19 cellular contexts compared by ENCODE assay signal in genomic region chr5:16885635-16886365, GRCh38. TPM values are rescaled to one million over a fixed set of nuclear protein-coding genes. Genes with fewer than 3 reads are reported as not detected.
A peak's percentile ranks its signal among the peaks of the same experiment; 100 is the strongest.
DNase-seq lines count a peak whose midpoint lies in the region; ATAC-seq, FAIRE-seq and TF ChIP-seq lines count a peak whose summit lies in the region.
"Had no signal": no experiment of that assay in that cellular context is flagged by ENCODE, and none has a peak within 500 bp of the region (broad histone marks: within the 10 kb centered on the region; RNA-seq: fewer than 3 reads in every experiment).

No MANE protein-coding gene starts in this region.

- DNase-seq in GM12878 (ENCODE audit: low read depth, low spot score): no peak
- no peak for DNase-seq in transverse colon
- no peak for DNase-seq in activated T-cell treated with anti-CD3 and anti-CD28 coated beads, Interleukin-2, amount 50 U/mL, for 72 hours
- no peak for DNase-seq in CD8-positive, alpha-beta T cell
- DNase-seq in NCI-H187 treated with DMSO at 0.1 percent for 48 hours (lab: John Stamatoyannopoulos, UW): no peak
- DNase-seq: activated naive CD4-positive, alpha-beta T cell treated with anti-CD3 and anti-CD28 coated beads, Interleukin-2, amount 50 U/mL, for 16 hours; C1 segment of cervical spinal cord; H9; kidney; midbrain; Peyer's patch; sigmoid colon; stimulated activated CD4-positive, alpha-beta T cell treated with anti-CD3 and anti-CD28 coated beads, Interleukin-4, amount 100 ng/mL, for 24 hours; stimulated activated CD8-positive, alpha-beta memory T cell treated with anti-CD3 and anti-CD28 coated beads, Interleukin-4, amount 100 ng/mL, for 48 hours; SW 1271 had no signal

- H3K27me3 ChIP-seq in GM12878 (replicated peaks in 1 of 2; ENCODE audit: control insufficient read depth in 2 of 2, insufficient read depth in 2 of 2, low read length in 1 of 2): no peaks in the 10 kb centered on the region
- H3K27me3 ChIP-seq in transverse colon: no peaks in the 10 kb centered on the region
- H3K27me3 ChIP-seq in CD8-positive, alpha-beta T cell (ENCODE audit: insufficient read depth, low read length): no peaks in the 10 kb centered on the region
- H3K27me3 ChIP-seq: Peyer's patch, sigmoid colon had no signal

- TF ChIP-seq CTCF in HEK293 (tag by site-specific recombination; IDR thresholded peaks at IDR 0.05) (no peak), GM12878 (IDR thresholded peaks at IDR 0.05 in 2 of 3, conservative IDR thresholded peaks at IDR 0.05 in 1 of 3; ENCODE audit: control insufficient read depth in 2 of 3, extremely low read depth in 1 of 3, insufficient read depth in 1 of 3, low read depth in 3 of 3, low read length in 3 of 3) (no peak), nephron (IDR thresholded peaks at IDR 0.05; ENCODE audit: unreplicated experiment in 3 of 3) (no peak), transverse colon (IDR thresholded peaks at IDR 0.05) (no peak)
- no peak for TF ChIP-seq CTCF in CD8-positive, alpha-beta T cell (IDR thresholded peaks at IDR 0.05)

- peak; percentile 37 for ATAC-seq in GM12878
- ATAC-seq in activated T-cell treated with anti-CD3 and anti-CD28 coated beads, Interleukin-2, amount 50 U/mL, for 72 hours (replicated peaks in 1 of 2): no peak
- ATAC-seq in CD8-positive, alpha-beta T cell: no peak
- no peak for ATAC-seq in HG02973 (IDR thresholded peaks at IDR 0.05; ENCODE audit: unreplicated experiment)

- in situ Hi-C loops in GM12878 (cut with MboI) (no loop called here), transverse colon (cut with MboI; ENCODE audit: low pct_ligation_motif_present in 1 of 4, low pct_unique_long_range_greater_than_20kb in 1 of 4, low sequenced_read_pairs in 3 of 4) (no loop called here)

- POLR2A ChIA-PET in HEK293 (lab: Yijun Ruan, JAX) (interaction anchor here (0.6 to 0.8 kb wide), 2 partner anchors 30 to 51 kb away, joined by 3 to 5 read pairs; partner anchors contain the start of gene MYO10), GM12878 (lab: Charles Lee) (interaction anchor here (0.5 to 0.6 kb wide), 2 partner anchors 36 to 310 kb away, joined by 3 read pairs; no protein-coding TSS in a partner anchor)
- POLR2A ChIA-PET in CD8-positive, alpha-beta T cell (lab: Charles Lee): no interaction called here

- H3K4me3 Mint-ChIP-seq in nephron: no peak overlapping the region
- H3K4me3 Mint-ChIP-seq in activated T-cell treated with anti-CD3 and anti-CD28 coated beads, Interleukin-2, amount 50 U/mL, for 72 hours: no peak overlapping the region
- H3K4me3 Mint-ChIP-seq in CD8-positive, alpha-beta T cell: no peak overlapping the region
- H3K4me3 Mint-ChIP-seq: H9 had no signal

- RAD21 ChIA-PET in GM12878 (lab: Charles Lee; ENCODE audit: unreplicated experiment): no interaction called here

- H3K4me1 Mint-ChIP-seq in nephron: peaks cover 77% of the 10 kb centered on the region
- H3K4me1 Mint-ChIP-seq in activated T-cell treated with anti-CD3 and anti-CD28 coated beads, Interleukin-2, amount 50 U/mL, for 72 hours (ENCODE audit: low read depth): no peaks in the 10 kb centered on the region
- H3K4me1 Mint-ChIP-seq in CD8-positive, alpha-beta T cell (ENCODE audit: low read depth): no peaks in the 10 kb centered on the region

- H3K9me3 Mint-ChIP-seq in nephron: no peaks in the 10 kb centered on the region
- H3K9me3 Mint-ChIP-seq in activated T-cell treated with anti-CD3 and anti-CD28 coated beads, Interleukin-2, amount 50 U/mL, for 72 hours: no peaks in the 10 kb centered on the region
- H3K9me3 Mint-ChIP-seq in CD8-positive, alpha-beta T cell: no peaks in the 10 kb centered on the region
- H3K9me3 Mint-ChIP-seq: H9 had no signal

- H3K4me3 ChIP-seq in HEK293 (ENCODE audit: low read depth, low read length) (no peak overlapping the region), GM12878 (no peak overlapping the region), transverse colon (no peak overlapping the region)
- H3K4me3 ChIP-seq in CD8-positive, alpha-beta T cell (ENCODE audit: low read depth, low read length): no peak overlapping the region
- H3K4me3 ChIP-seq: Peyer's patch, sigmoid colon had no signal

- H3K27ac ChIP-seq in HEK293 (ENCODE audit: extremely low read depth, low read depth, low read length) (no peak overlapping the region; the same call in 1 of the 2 replicates), GM12878 (ENCODE audit: control insufficient read depth, insufficient read depth) (no peak overlapping the region), transverse colon (peak overlapping the region; percentile 57 to 81 (median 69))
- no peak overlapping the region for H3K27ac ChIP-seq in CD8-positive, alpha-beta T cell (ENCODE audit: low read depth, low read length)
- H3K27ac ChIP-seq: sigmoid colon had no signal

- no TSS peak for BruUV-seq in GM12878 (replicated peaks; lab: Mats Ljungman, UMichigan)

- H3K9me3 ChIP-seq in HEK293 (ENCODE audit: control insufficient read depth, insufficient read depth, low read depth, low read length): no peaks in the 10 kb centered on the region
- H3K9me3 ChIP-seq in GM12878 (replicated peaks; ENCODE audit: control insufficient read depth, insufficient read depth, low read length): no peaks in the 10 kb centered on the region
- no peaks in the 10 kb centered on the region for H3K9me3 ChIP-seq in transverse colon
- no peaks in the 10 kb centered on the region for H3K9me3 ChIP-seq in CD8-positive, alpha-beta T cell (ENCODE audit: low read length)
- H3K9me3 ChIP-seq: Peyer's patch, sigmoid colon had no signal

- TF ChIP-seq RAD21 in GM12878 (IDR thresholded peaks at IDR 0.05; ENCODE audit: insufficient read depth, low read depth, low read length): no peak

- SMC1A ChIA-PET in GM12878 (lab: Charles Lee; ENCODE audit: uncharacterized antibody, unreplicated experiment): no interaction called here

- H3K36me3 ChIP-seq in HEK293 (ENCODE audit: control insufficient read depth in 2 of 2, insufficient read depth in 1 of 2, low read length in 2 of 2): no peaks in the 10 kb centered on the region
- no peaks in the 10 kb centered on the region for H3K36me3 ChIP-seq in GM12878 (ENCODE audit: control insufficient read depth in 2 of 2, insufficient read depth in 2 of 2, low read length in 1 of 2)
- H3K36me3 ChIP-seq in transverse colon: no peaks in the 10 kb centered on the region
- H3K36me3 ChIP-seq in CD8-positive, alpha-beta T cell (ENCODE audit: insufficient read depth, low read length): no peaks in the 10 kb centered on the region
- H3K36me3 ChIP-seq: Peyer's patch, sigmoid colon had no signal

- H3K9ac ChIP-seq in GM12878 (ENCODE audit: control insufficient read depth, insufficient read depth, low read length): no peak overlapping the region

- no peaks in the 10 kb centered on the region for H3K79me2 ChIP-seq in GM12878 (ENCODE audit: control insufficient read depth, insufficient read depth, low read length)

- H4K20me1 ChIP-seq in GM12878 (ENCODE audit: control insufficient read depth, insufficient read depth): no peaks in the 10 kb centered on the region

- TF ChIP-seq EP300 in GM12878 (IDR thresholded peaks at IDR 0.05; ENCODE audit: borderline replicate concordance in 1 of 2, control insufficient read depth in 1 of 2, low read depth in 2 of 2, low read length in 2 of 2) (no peak), transverse colon (IDR thresholded peaks at IDR 0.05; ENCODE audit: low read depth) (no peak)

- intact Hi-C loops in GM12878 (cut with micrococcal nuclease; ENCODE audit: unreplicated experiment): no loop called here
- intact Hi-C loops in transverse colon (cut with DNase I; ENCODE audit: low total_unique reads): no loop called here
- intact Hi-C loops in CD8-positive, alpha-beta T cell (cut with DNase I, micrococcal nuclease): no loop called here

- TF ChIP-seq POLR2A in GM12878 (IDR thresholded peaks at IDR 0.05; ENCODE audit: low read depth, low read length) (no peak), transverse colon (IDR thresholded peaks at IDR 0.05) (no peak)

- CTCF ChIA-PET in HEK293 (lab: Yijun Ruan, JAX): interaction anchor here (0.5 to 1.0 kb wide), 5 partner anchors 10 to 427 kb away, joined by 3 to 4 read pairs (median 4); no protein-coding TSS in a partner anchor
- CTCF ChIA-PET in GM12878 (lab: Yijun Ruan, JAX): no interaction called here
- CTCF ChIA-PET in CD8-positive, alpha-beta T cell (lab: Charles Lee): no interaction called here

- H3K4me1 ChIP-seq in HEK293 (ENCODE audit: control insufficient read depth, insufficient read depth, low read length): peaks cover 55% of the 10 kb centered on the region
- no peaks in the 10 kb centered on the region for H3K4me1 ChIP-seq in GM12878 (ENCODE audit: control insufficient read depth, insufficient read depth, low read length)
- H3K4me1 ChIP-seq in transverse colon: peaks cover 4 to 81% (median 46%) of the 10 kb centered on the region in 4 donors
- H3K4me1 ChIP-seq in CD8-positive, alpha-beta T cell (ENCODE audit: insufficient read depth, low read length): no peaks in the 10 kb centered on the region

- H3K27me3 Mint-ChIP-seq in nephron (ENCODE audit: low read depth): peaks cover 4% of the 10 kb centered on the region
- H3K27me3 Mint-ChIP-seq in activated T-cell treated with anti-CD3 and anti-CD28 coated beads, Interleukin-2, amount 50 U/mL, for 72 hours (ENCODE audit: low read depth): no peaks in the 10 kb centered on the region
- H3K27me3 Mint-ChIP-seq in CD8-positive, alpha-beta T cell (ENCODE audit: low read depth): peaks cover 4% of the 10 kb centered on the region

- H3K4me2 ChIP-seq in GM12878 (ENCODE audit: control insufficient read depth, insufficient read depth): no peak overlapping the region

- no peaks in the 10 kb centered on the region for H3K36me3 Mint-ChIP-seq in nephron (ENCODE audit: low read depth)
- H3K36me3 Mint-ChIP-seq in activated T-cell treated with anti-CD3 and anti-CD28 coated beads, Interleukin-2, amount 50 U/mL, for 72 hours (ENCODE audit: insufficient read depth in 2 of 2): no peaks in the 10 kb centered on the region
- no peaks in the 10 kb centered on the region for H3K36me3 Mint-ChIP-seq in CD8-positive, alpha-beta T cell

- FAIRE-seq in GM12878 (lab: Jason Lieb, UNC): no peak
- FAIRE-seq: GM18507, kidney had no signal

- no peak overlapping the region for H2AFZ ChIP-seq in GM12878 (ENCODE audit: control insufficient read depth, low read depth, low read length)

- peak overlapping the region; percentile 29 to 51 (median 45) for H3K27ac Mint-ChIP-seq in nephron
- no peak overlapping the region for H3K27ac Mint-ChIP-seq in activated T-cell treated with anti-CD3 and anti-CD28 coated beads, Interleukin-2, amount 50 U/mL, for 72 hours
- no peak overlapping the region for H3K27ac Mint-ChIP-seq in CD8-positive, alpha-beta T cell

- WGBS in GM12878 (ENCODE audit: insufficient coverage, insufficient replicate concordance, low lambda C conversion rate, missing lambda C conversion rate): 31% methylated on average over 11 of the region's 13 CpGs
- 80 to 82% methylated on average over 3 to 13 of the region's 13 CpGs for WGBS in transverse colon (ENCODE audit: low coverage in 1 of 2), 2 donors

RNA-seq across cellular contexts. Expression of gene MYO10, which starts 50.3 kb away (rescaled TPM):
- total RNA-seq in GM12878 (2013; cell fraction: nucleolus; rRNA removed): 0.10 and 0.69 TPM in 2 replicates
- total RNA-seq in GM12878 (2014; rRNA removed): 0.11 and 0.17 TPM in 2 replicates
- total RNA-seq in GM12878 (2014; rRNA removed; fragmentation: Illumina TruSeq; extraction: Trizol): 0.09 and 0.18 TPM in 2 replicates
- total RNA-seq in GM12878 (2021): 0.58 and 0.77 TPM in 2 replicates
- polyA plus RNA-seq in GM12878 (2011; ENCODE audit: low read depth): not detected
- polyA plus RNA-seq in GM12878 (2011; rRNA removed): 0.26 and 0.66 TPM in 2 replicates
- 0.59 and 0.61 TPM in 2 replicates for polyA plus RNA-seq in GM12878 (2011; cell fraction: cytosol; rRNA removed)
- polyA plus RNA-seq in GM12878 (2011; cell fraction: nucleus; rRNA removed): 0.61 and 0.66 TPM in 2 replicates
- 0.03 TPM in 1 of 2 replicates, not detected in the other for polyA plus RNA-seq in GM12878 (2012)
- 0.14 and 0.16 TPM in 2 replicates for polyA plus RNA-seq in GM12878 (2014; fragmentation: Illumina TruSeq; extraction: Trizol)
- polyA plus RNA-seq in GM12878 (2014; fragmentation: Nextera tagmentation; extraction: Ambion mirVana): under 1 TPM; 0.02 to 0.11 TPM
- polyA plus RNA-seq in GM12878 (2014; rRNA removed): 0.03 and 0.22 TPM in 2 replicates
- under 1 TPM; 0.26 to 0.36 TPM for polyA plus RNA-seq in GM12878 (2016; fragmentation: Nextera tagmentation; extraction: Ambion mirVana)
- 0.52 and 2.1 TPM in 2 replicates for polyA minus RNA-seq in GM12878 (2011; rRNA and poly(A)+ RNA removed)
- polyA minus RNA-seq in GM12878 (2011; cell fraction: cytosol; rRNA and poly(A)+ RNA removed): 0.31 and 1.1 TPM in 2 replicates
- 0.85 and 1.1 TPM in 2 replicates for polyA minus RNA-seq in GM12878 (2011; cell fraction: nucleus; rRNA and poly(A)+ RNA removed)
- 100 to 1,000 TPM in 1 of 4 donors, 10 to 100 TPM in 3; 51.6 to 190 (median 72.9) TPM for total RNA-seq in transverse colon
- total RNA-seq in activated T-cell treated with anti-CD3 and anti-CD28 coated beads, Interleukin-2, amount 50 U/mL, for 72 hours: under 1 TPM; 0.43 to 0.97 TPM
- not detected for total RNA-seq in CD8-positive, alpha-beta T cell

Comparison
In these comparisons a context has a peak if more than half of its experiments do, and no peak if none do; other contexts are left out.
1. H3K27ac ChIP-seq: peak in transverse colon (4 of 4); none in HEK293 (single experiment), GM12878 (single experiment) and CD8-positive, alpha-beta T cell (single experiment).
2. H3K27ac Mint-ChIP-seq: peak in nephron (3 of 3); none in activated T-cell treated with anti-CD3 and anti-CD28 coated beads, Interleukin-2, amount 50 U/mL, for 72 hours (single experiment) and CD8-positive, alpha-beta T cell (single experiment).
3. RNA of gene MYO10, which starts 50.3 kb away (total RNA-seq): 51.6 to 190 TPM in transverse colon; 0.43 to 0.97 TPM in activated T-cell treated with anti-CD3 and anti-CD28 coated beads, Interleukin-2, amount 50 U/mL, for 72 hours, 0.09 to 0.77 TPM in GM12878 and not detected in CD8-positive, alpha-beta T cell; every median in the first group is over 10 times any median in the second.